Comparison of ENCODE assay signal across 9 cellular contexts in the genomic region with DNA sequence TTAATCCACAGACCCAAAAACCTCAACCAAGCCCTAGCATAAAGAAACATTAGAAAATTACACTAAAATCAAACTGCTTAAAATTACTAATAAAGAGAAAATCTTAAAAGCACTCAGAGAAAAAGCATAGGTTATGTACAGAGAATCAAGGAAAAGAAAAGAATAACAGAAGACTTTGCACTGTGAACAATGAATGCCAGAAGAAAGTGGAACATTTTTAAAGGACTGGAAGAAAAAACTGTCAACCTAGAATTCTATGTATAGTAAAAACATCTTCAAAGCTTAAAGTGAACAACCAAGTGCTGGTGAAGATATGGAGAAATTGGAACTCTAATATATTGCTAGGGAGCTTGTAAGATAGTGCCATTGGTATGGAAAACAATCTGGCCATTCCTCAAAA.
"Had no signal": no experiment of that assay in that cellular context is flagged by ENCODE, and none has a peak within 500 bp of the region (broad histone marks: within the 10 kb centered on the region; RNA-seq: fewer than 3 reads in every experiment).

No MANE protein-coding gene starts in this region.

- DNase-seq: H9, HCEC 1CT, IMR-90, Karpas-422, KBM-7 had no signal

- H3K27ac Mint-ChIP-seq: GM23338, H9 had no signal

- H3K4me3 ChIP-seq: GM23338 had no signal

- H3K27ac ChIP-seq: KMS-11 had no signal

- H3K9ac ChIP-seq: KMS-11 had no signal

- FAIRE-seq: H1, H54 had no signal

- H3K4me2 ChIP-seq: GM23338, KMS-11 had no signal

- H3K4me3 Mint-ChIP-seq: GM23338, H9 had no signal

- H2AFZ ChIP-seq: GM23338 had no signal

- ATAC-seq: GM23338 had no signal
